In the genomic region with DNA sequence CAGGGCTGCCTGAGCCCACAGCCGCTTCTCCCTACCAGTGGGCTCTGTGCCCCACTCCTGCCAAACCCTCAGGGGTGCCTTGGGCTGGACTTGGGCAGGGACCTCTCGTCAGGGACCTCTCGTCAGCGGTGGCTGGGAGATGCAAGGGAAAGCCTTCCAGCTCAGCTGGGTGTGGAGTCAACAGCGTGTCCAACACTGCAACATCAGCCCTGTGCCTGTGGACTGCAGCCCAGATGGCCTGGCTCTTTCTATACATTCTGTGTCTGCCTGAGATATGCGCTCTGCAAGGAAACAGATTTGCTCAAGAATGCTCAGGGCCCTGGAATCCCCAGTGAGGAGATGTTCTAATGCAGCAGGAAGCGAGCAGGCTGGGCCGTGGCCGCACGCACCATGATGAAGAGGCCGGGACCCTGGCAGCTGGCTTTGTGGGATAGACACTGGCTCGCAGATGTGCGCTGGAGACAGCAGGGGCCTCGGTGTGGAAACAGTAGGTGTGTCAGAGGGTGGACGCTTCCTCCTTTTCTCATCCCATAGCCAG, we compare ENCODE assay signal across 23 cellular contexts.
A peak's percentile ranks its signal among the peaks of the same experiment; 100 is the strongest.
DNase-seq lines count a peak whose midpoint lies in the region; TF ChIP-seq lines count a peak whose summit lies in the region.
"Had no signal": no experiment of that assay in that cellular context is flagged by ENCODE, and none has a peak within 500 bp of the region (broad histone marks: within the 10 kb centered on the region; RNA-seq: fewer than 3 reads in every experiment).

No MANE protein-coding gene starts in this region.

- peak overlapping the region; percentile 74 to 93 (median 91) for H3K27ac Mint-ChIP-seq in nephron
- H3K27ac Mint-ChIP-seq in activated T-cell treated with anti-CD3 and anti-CD28 coated beads, Interleukin-2, amount 50 U/mL, for 24 hours, result no peak overlapping the region
- no peak overlapping the region for H3K27ac Mint-ChIP-seq in MCF 10A (ENCODE audit: low read depth, unreplicated experiment)
- H3K27ac Mint-ChIP-seq: activated CD4-positive, alpha-beta memory T cell treated with anti-CD3 and anti-CD28 coated beads for 36 hours; activated naive CD8-positive, alpha-beta T cell; CD4-positive, alpha-beta T cell; immature natural killer cell; naive thymus-derived CD4-positive, alpha-beta T cell had no signal

- no peaks in the 10 kb centered on the region for H3K27me3 ChIP-seq in ascending aorta
- H3K27me3 ChIP-seq in SJCRH30, result no peaks in the 10 kb centered on the region
- H3K27me3 ChIP-seq: breast epithelium, pancreas, uterus had no signal

- H3K4me3 Mint-ChIP-seq in nephron (no peak overlapping the region), MCF 10A (ENCODE audit: unreplicated experiment) (no peak overlapping the region)
- H3K4me3 Mint-ChIP-seq in activated T-cell treated with anti-CD3 and anti-CD28 coated beads, Interleukin-2, amount 50 U/mL, for 24 hours, result no peak overlapping the region
- H3K4me3 Mint-ChIP-seq: activated CD4-positive, alpha-beta memory T cell treated with anti-CD3 and anti-CD28 coated beads for 36 hours; activated naive CD8-positive, alpha-beta T cell; CD4-positive, alpha-beta T cell; immature natural killer cell; naive thymus-derived CD4-positive, alpha-beta T cell had no signal

- intact Hi-C loops in ascending aorta (cut with DNase I), result no loop called here
- intact Hi-C loops in MCF 10A (cut with micrococcal nuclease), result no loop called here

- no peak overlapping the region for H3K27ac ChIP-seq in ascending aorta
- no peak overlapping the region for H3K27ac ChIP-seq in SJCRH30
- H3K27ac ChIP-seq: breast epithelium, HL-60, pancreas, uterus had no signal

- no peak overlapping the region for H3K4me3 ChIP-seq in AG10803 (ENCODE audit: low read length)
- H3K4me3 ChIP-seq in ascending aorta, result no peak overlapping the region
- no peak overlapping the region for H3K4me3 ChIP-seq in fibroblast of villous mesenchyme (ENCODE audit: low read depth, low read length)
- no peak overlapping the region for H3K4me3 ChIP-seq in SJCRH30
- H3K4me3 ChIP-seq: breast epithelium, pancreas, skin epidermis, uterus had no signal

- peak; percentile 91 for DNase-seq in AG10803 (ENCODE audit: low read depth)
- DNase-seq in ascending aorta (ENCODE audit: low spot score in 2 of 2), result peak; percentile 4 to 56
- peak; percentile 90 for DNase-seq in fibroblast of villous mesenchyme (ENCODE audit: low read depth)
- DNase-seq in activated CD4-positive, alpha-beta T cell treated with anti-CD3 and anti-CD28 coated beads, Interleukin-2, amount 50 U/mL, for 1 hour, result no peak
- no peak for DNase-seq in activated T-cell treated with anti-CD3 and anti-CD28 coated beads, Interleukin-2, amount 50 U/mL, for 24 hours
- DNase-seq in SJCRH30, result no peak
- no peak for DNase-seq in MCF 10A (ENCODE audit: unreplicated experiment)
- DNase-seq: ACHN; activated CD4-positive, alpha-beta memory T cell treated with anti-CD3 and anti-CD28 coated beads for 36 hours; activated T-cell treated with anti-CD3 and anti-CD28 coated beads, Interleukin-2, amount 50 U/mL, for 1 hour; CD4-positive, alpha-beta T cell; immature natural killer cell; naive thymus-derived CD4-positive, alpha-beta T cell; NCI-H1694 treated with DMSO at 0.1 percent for 48 hours; NCI-H748 treated with DMSO at 0.1 percent for 48 hours; stimulated activated CD4-positive, alpha-beta T cell treated with anti-CD3 and anti-CD28 coated beads, Interleukin-4, amount 100 ng/mL, for 24 hours had no signal

- CTCF ChIA-PET in MCF 10A (lab: Yijun Ruan, JAX), result interaction anchor here (1.2 kb wide), 1 partner anchor 100 kb away, joined by 5 read pairs; no protein-coding TSS in a partner anchor

- no peaks in the 10 kb centered on the region for H3K36me3 Mint-ChIP-seq in nephron (ENCODE audit: low read depth)
- no peaks in the 10 kb centered on the region for H3K36me3 Mint-ChIP-seq in activated T-cell treated with anti-CD3 and anti-CD28 coated beads, Interleukin-2, amount 50 U/mL, for 24 hours (ENCODE audit: low read depth)
- peaks cover 6% of the 10 kb centered on the region for H3K36me3 Mint-ChIP-seq in MCF 10A (ENCODE audit: insufficient read depth, unreplicated experiment)
- H3K36me3 Mint-ChIP-seq: activated CD4-positive, alpha-beta memory T cell treated with anti-CD3 and anti-CD28 coated beads for 36 hours; activated naive CD8-positive, alpha-beta T cell; immature natural killer cell; naive thymus-derived CD4-positive, alpha-beta T cell had no signal

- TF ChIP-seq CTCF in AG10803 (conservative IDR thresholded peaks at IDR 0.05; ENCODE audit: low read length) (no peak), ascending aorta (IDR thresholded peaks at IDR 0.05) (no peak), fibroblast of villous mesenchyme (IDR thresholded peaks at IDR 0.05; ENCODE audit: insufficient read depth, low read depth, low read length) (no peak), nephron (IDR thresholded peaks at IDR 0.05; ENCODE audit: unreplicated experiment in 3 of 3) (no peak), MCF 10A (IDR thresholded peaks at IDR 0.05; ENCODE audit: unreplicated experiment) (no peak)

- H3K9me3 ChIP-seq in ascending aorta, result no peaks in the 10 kb centered on the region
- H3K9me3 ChIP-seq in SJCRH30 (replicated peaks), result no peaks in the 10 kb centered on the region
- H3K9me3 ChIP-seq: breast epithelium, pancreas, uterus had no signal

- H3K4me1 Mint-ChIP-seq in nephron (peaks cover 25% of the 10 kb centered on the region), MCF 10A (ENCODE audit: insufficient read depth, unreplicated experiment) (peaks cover 6% of the 10 kb centered on the region)
- no peaks in the 10 kb centered on the region for H3K4me1 Mint-ChIP-seq in activated T-cell treated with anti-CD3 and anti-CD28 coated beads, Interleukin-2, amount 50 U/mL, for 24 hours (ENCODE audit: low read depth)

- H3K4me1 ChIP-seq in ascending aorta, result peaks cover 3 to 17% of the 10 kb centered on the region in 2 donors
- peaks cover 34% of the 10 kb centered on the region for H3K4me1 ChIP-seq in SJCRH30
- H3K4me1 ChIP-seq: breast epithelium, pancreas, uterus had no signal

- POLR2A ChIA-PET in MCF 10A (lab: Yijun Ruan, JAX), result no interaction called here

- BruUV-seq in MCF 10A (replicated peaks; lab: Mats Ljungman, UMichigan), result no TSS peak

- H3K36me3 ChIP-seq in ascending aorta (no peaks in the 10 kb centered on the region), SJCRH30 (no peaks in the 10 kb centered on the region)
- H3K36me3 ChIP-seq: breast epithelium, pancreas, uterus had no signal

- H3K9me3 Mint-ChIP-seq in nephron (no peaks in the 10 kb centered on the region), MCF 10A (ENCODE audit: unreplicated experiment) (no peaks in the 10 kb centered on the region)
- no peaks in the 10 kb centered on the region for H3K9me3 Mint-ChIP-seq in activated T-cell treated with anti-CD3 and anti-CD28 coated beads, Interleukin-2, amount 50 U/mL, for 24 hours
- H3K9me3 Mint-ChIP-seq: activated CD4-positive, alpha-beta memory T cell treated with anti-CD3 and anti-CD28 coated beads for 36 hours; CD4-positive, alpha-beta T cell; immature natural killer cell; naive thymus-derived CD4-positive, alpha-beta T cell had no signal

- H3K27me3 Mint-ChIP-seq in nephron (ENCODE audit: low read depth) (peaks cover 6% of the 10 kb centered on the region), MCF 10A (ENCODE audit: insufficient read depth, unreplicated experiment) (peaks cover 44% of the 10 kb centered on the region)
- peaks cover 24% of the 10 kb centered on the region for H3K27me3 Mint-ChIP-seq in activated T-cell treated with anti-CD3 and anti-CD28 coated beads, Interleukin-2, amount 50 U/mL, for 24 hours

Comparison
In these comparisons a context has a peak if more than half of its experiments do, and no peak if none do; other contexts are left out.
1. DNase-seq: peak in AG10803 (single experiment), ascending aorta (2 of 2) and fibroblast of villous mesenchyme (single experiment); none in activated CD4-positive, alpha-beta T cell treated with anti-CD3 and anti-CD28 coated beads, Interleukin-2, amount 50 U/mL, for 1 hour (single experiment), activated T-cell treated with anti-CD3 and anti-CD28 coated beads, Interleukin-2, amount 50 U/mL, for 24 hours (single experiment), SJCRH30 (0 of 2) and MCF 10A (single experiment).
2. H3K27ac Mint-ChIP-seq: peak in nephron (3 of 3); none in activated T-cell treated with anti-CD3 and anti-CD28 coated beads, Interleukin-2, amount 50 U/mL, for 24 hours (single experiment) and MCF 10A (single experiment).